Comparison of ENCODE assay signal across 2 cellular contexts in genomic region chr9:137263506-137263905, GRCh38.
TF ChIP-seq lines count a peak whose summit lies in the region.

No MANE protein-coding gene starts in this region.

TF ChIP-seq in HepG2, 621 proteins besides CTCF, POLR2A, EP300 and RAD21:
- TF ChIP-seq ZNF501 (CRISPR knock-in tag; IDR thresholded peaks at IDR 0.05) (no peak), HNF4A (CRISPR knock-in tag; IDR thresholded peaks at IDR 0.05) (0 out of 2 replicates have a peak, but pooled peaks have one; percentile 32), NFYC (CRISPR knock-in tag; IDR thresholded peaks at IDR 0.05) (no peak)
- TF ChIP-seq, protein P1, sequence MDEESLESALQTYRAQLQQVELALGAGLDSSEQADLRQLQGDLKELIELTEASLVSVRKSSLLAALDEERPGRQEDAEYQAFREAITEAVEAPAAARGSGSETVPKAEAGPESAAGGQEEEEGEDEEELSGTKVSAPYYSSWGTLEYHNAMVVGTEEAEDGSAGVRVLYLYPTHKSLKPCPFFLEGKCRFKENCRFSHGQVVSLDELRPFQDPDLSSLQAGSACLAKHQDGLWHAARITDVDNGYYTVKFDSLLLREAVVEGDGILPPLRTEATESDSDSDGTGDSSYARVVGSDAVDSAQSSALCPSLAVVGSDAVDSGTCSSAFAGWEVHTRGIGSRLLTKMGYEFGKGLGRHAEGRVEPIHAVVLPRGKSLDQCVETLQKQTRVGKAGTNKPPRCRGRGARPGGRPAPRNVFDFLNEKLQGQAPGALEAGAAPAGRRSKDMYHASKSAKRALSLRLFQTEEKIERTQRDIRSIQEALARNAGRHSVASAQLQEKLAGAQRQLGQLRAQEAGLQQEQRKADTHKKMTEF (CRISPR knock-in tag; IDR thresholded peaks at IDR 0.05): no peak

TF ChIP-seq in SK-N-SH, 30 proteins besides CTCF, POLR2A, EP300 and RAD21:
- no peak for TF ChIP-seq SMC3 (IDR thresholded peaks at IDR 0.05; ENCODE audit: low read depth, low read length)
- TF ChIP-seq TCF12 (IDR thresholded peaks at IDR 0.05): no peak
- no peak for TF ChIP-seq YY1 (IDR thresholded peaks at IDR 0.05; ENCODE audit: low read depth)
